8 cellular contexts compared by ENCODE assay signal in the genomic region with DNA sequence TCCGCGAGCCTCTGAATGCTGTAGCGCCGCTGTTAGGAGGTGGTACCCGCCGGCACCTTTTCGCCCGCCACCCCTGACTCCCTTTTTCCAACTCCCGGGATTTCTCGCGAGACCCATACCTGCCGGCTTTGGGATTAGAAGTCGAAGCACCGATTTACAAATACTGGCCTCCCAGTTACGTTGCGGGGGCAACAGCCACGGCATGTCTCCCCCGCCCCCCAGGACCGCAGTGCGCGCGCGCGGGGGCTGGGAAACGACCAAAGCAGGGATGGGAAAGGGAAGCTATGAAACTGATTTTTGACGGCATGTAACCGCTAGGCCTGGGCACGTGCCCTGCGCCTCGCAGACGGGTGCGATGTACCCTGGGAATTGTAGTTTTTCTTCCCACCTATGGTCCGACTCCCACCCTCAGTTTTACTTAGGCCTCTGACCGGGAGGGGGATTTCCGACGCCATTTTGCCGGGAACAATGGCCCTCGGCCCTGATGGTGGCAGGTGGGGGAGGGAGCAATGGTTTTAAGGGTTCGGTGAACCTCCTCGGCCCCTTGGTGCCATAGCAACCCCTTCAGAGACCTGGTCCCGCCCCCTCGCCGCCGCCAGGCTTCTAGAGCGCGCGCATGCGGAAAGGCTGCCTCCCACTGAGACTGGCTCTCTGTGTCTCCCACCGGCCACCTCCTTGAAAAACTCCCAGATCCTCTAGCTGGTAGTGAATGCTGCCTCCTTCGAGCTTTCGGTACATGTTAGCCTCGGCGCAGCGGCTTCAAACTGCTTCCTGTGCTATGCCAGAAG. TPM values are rescaled to one million over a fixed set of nuclear protein-coding genes. Genes with fewer than 3 reads are reported as not detected.
DNase-seq lines count a peak whose midpoint lies in the region; ATAC-seq and TF ChIP-seq lines count a peak whose summit lies in the region.

No MANE protein-coding gene starts in this region.

- no TSS peak for BruUV-seq in Calu3 (replicated peaks; lab: Mats Ljungman, UMichigan)

- H3K27ac ChIP-seq in angular gyrus (ENCODE audit: low read depth, low read length), result peak overlapping the region; percentile 77
- H3K27ac ChIP-seq in right atrium auricular region, result peak overlapping the region; percentile 42 to 69

- no peaks in the 10 kb centered on the region for H3K27me3 ChIP-seq in right atrium auricular region

- H3K4me1 Mint-ChIP-seq in CD14-positive monocyte (peaks cover 20% of the 10 kb centered on the region), progenitor cell of endocrine pancreas (ENCODE audit: low read depth) (peaks cover 17% of the 10 kb centered on the region), Calu3 (ENCODE audit: low read depth, unreplicated experiment) (no peaks in the 10 kb centered on the region)

- in situ Hi-C loops in SK-MEL-5 (cut with HindIII; ENCODE audit: low pct_unique_long_range_greater_than_20kb, low sequenced_read_pairs), result no loop called here

- H3K36me3 Mint-ChIP-seq in CD14-positive monocyte (peaks cover 0 to 4% of the 10 kb centered on the region in 2 donors), progenitor cell of endocrine pancreas (ENCODE audit: insufficient read depth) (no peaks in the 10 kb centered on the region), Calu3 (ENCODE audit: insufficient read depth, unreplicated experiment) (no peaks in the 10 kb centered on the region)

- peak; percentile 55 for ATAC-seq in HG03442 (IDR thresholded peaks at IDR 0.05; ENCODE audit: unreplicated experiment)
- ATAC-seq in GM18498 (IDR thresholded peaks at IDR 0.05; ENCODE audit: unreplicated experiment), result no peak

- no peaks in the 10 kb centered on the region for H3K9me3 ChIP-seq in right atrium auricular region

- no peaks in the 10 kb centered on the region for H3K36me3 ChIP-seq in right atrium auricular region

- TF ChIP-seq CTCF in CD14-positive monocyte (IDR thresholded peaks at IDR 0.05), result no peak
- TF ChIP-seq CTCF in right atrium auricular region (IDR thresholded peaks at IDR 0.05), result no peak
- TF ChIP-seq CTCF in progenitor cell of endocrine pancreas (IDR thresholded peaks at IDR 0.05; ENCODE audit: unreplicated experiment), result no peak
- TF ChIP-seq CTCF in Calu3 (IDR thresholded peaks at IDR 0.05; ENCODE audit: unreplicated experiment), result no peak

- CTCF ChIA-PET in Calu3 (lab: Charles Lee), result no interaction called here

- H3K4me1 ChIP-seq in right atrium auricular region, result no peaks in the 10 kb centered on the region

- H3K4me3 ChIP-seq in right atrium auricular region, result peak overlapping the region; percentile 49 to 56

- DNase-seq in CD14-positive monocyte (ENCODE audit: low spot score) (no peak), SK-MEL-5 (ENCODE audit: low read depth, low spot score) (peak; percentile 75), right atrium auricular region (ENCODE audit: low spot score) (no peak), progenitor cell of endocrine pancreas (ENCODE audit: low spot score, unreplicated experiment) (peak; percentile 59), Calu3 (no peak)

- H3K4me3 Mint-ChIP-seq in CD14-positive monocyte, result peak overlapping the region; percentile 64 to 88
- peak overlapping the region; percentile 97 for H3K4me3 Mint-ChIP-seq in progenitor cell of endocrine pancreas (ENCODE audit: low read depth)
- no peak overlapping the region for H3K4me3 Mint-ChIP-seq in Calu3 (ENCODE audit: low read depth, unreplicated experiment)

- intact Hi-C loops in CD14-positive monocyte (cut with micrococcal nuclease) (no loop called here), Calu3 (cut with micrococcal nuclease; ENCODE audit: unreplicated experiment) (no loop called here)

- H3K9me3 Mint-ChIP-seq in CD14-positive monocyte (peaks cover 0 to 26% (median 20%) of the 10 kb centered on the region in 7 donors), progenitor cell of endocrine pancreas (ENCODE audit: low read depth) (peaks cover 14% of the 10 kb centered on the region), Calu3 (ENCODE audit: low read depth, unreplicated experiment) (no peaks in the 10 kb centered on the region)

- H3K27ac Mint-ChIP-seq in CD14-positive monocyte (no peak overlapping the region), progenitor cell of endocrine pancreas (peak overlapping the region; percentile 99), Calu3 (ENCODE audit: unreplicated experiment) (no peak overlapping the region)

- H3K27me3 Mint-ChIP-seq in CD14-positive monocyte (ENCODE audit: low read depth in 3 of 3) (peaks cover 47 to 58% (median 47%) of the 10 kb centered on the region in 3 donors), progenitor cell of endocrine pancreas (no peaks in the 10 kb centered on the region), Calu3 (ENCODE audit: unreplicated experiment) (peaks cover 32% of the 10 kb centered on the region)

RNA-seq across cellular contexts. Expression of a gene that starts 0.8 kb away (rescaled TPM):
- polyA plus RNA-seq in CD14-positive monocyte, result not detected
- 8.6 TPM in 2 replicates for total RNA-seq in SK-MEL-5 (2014; rRNA removed; shearing (Covaris generic))
- polyA plus RNA-seq in SK-MEL-5 (2015; cell fraction: cytosol; rRNA removed), result 2.5 and 3.5 TPM in 2 replicates
- polyA plus RNA-seq in SK-MEL-5 (2015; cell fraction: nucleus; rRNA removed), result 4.4 and 4.6 TPM in 2 replicates
- total RNA-seq in right atrium auricular region, result 1 to 10 TPM; 1.7 to 3.0 TPM
- 22.6 and 22.9 TPM in 2 replicates for total RNA-seq in progenitor cell of endocrine pancreas
- total RNA-seq in Calu3 (2022), result not detected in 2 replicates

Comparison
In these comparisons a context has a peak if more than half of its experiments do, and no peak if none do; other contexts are left out.
1. DNase-seq: peak in SK-MEL-5 (single experiment) and progenitor cell of endocrine pancreas (single experiment); none in CD14-positive monocyte (single experiment), right atrium auricular region (single experiment) and Calu3 (single experiment).